ENCODE assay signal across 25 cellular contexts in the genomic region with DNA sequence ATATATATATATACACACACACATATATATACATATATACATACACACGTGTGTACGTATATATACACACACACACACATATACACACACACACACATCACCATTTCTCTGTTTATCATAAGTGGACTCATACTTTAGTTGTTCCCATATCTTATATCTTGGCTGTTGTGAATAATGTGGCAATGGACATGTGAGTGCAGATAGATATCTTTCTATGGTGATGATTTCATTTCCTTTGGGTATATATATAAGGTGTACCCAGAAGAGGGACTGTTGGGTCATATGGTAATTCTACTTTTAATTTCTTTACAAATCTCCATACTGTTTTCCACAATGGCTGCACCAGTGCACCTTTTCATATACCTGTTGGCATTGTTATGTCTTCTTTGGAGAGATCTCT.
"Had no signal": no experiment of that assay in that cellular context is flagged by ENCODE, and none has a peak within 500 bp of the region (broad histone marks: within the 10 kb centered on the region; RNA-seq: fewer than 3 reads in every experiment).

No MANE protein-coding gene starts in this region.

- H3K27me3 ChIP-seq: colonic mucosa, esophagus muscularis mucosa, foreskin keratinocyte, heart right ventricle, left lung had no signal

- H3K36me3 Mint-ChIP-seq: naive B cell; naive thymus-derived CD8-positive, alpha-beta T cell had no signal

- DNase-seq: colonic mucosa; cortex of kidney; effector CD8-positive, alpha-beta T cell; effector memory CD8-positive, alpha-beta T cell; endodermal cell; foreskin keratinocyte; glutamatergic neuron; head of caudate nucleus; heart right ventricle; hippocampal formation; left cardiac atrium; left lung; left ventricle myocardium superior; lower lobe of right lung; mesenchymal stem cell; mucosa of descending colon; naive B cell; naive thymus-derived CD8-positive, alpha-beta T cell had no signal

- H3K9me3 ChIP-seq: colonic mucosa, esophagus muscularis mucosa, heart right ventricle, left lung, lower lobe of right lung, mucosa of descending colon had no signal

- H3K36me3 ChIP-seq: colonic mucosa, esophagus muscularis mucosa, heart right ventricle, left lung, lower lobe of right lung had no signal

- H3K27ac ChIP-seq: colonic mucosa, esophagus muscularis mucosa, foreskin keratinocyte, heart right ventricle, left lung, lower lobe of right lung had no signal

- H3K4me3 Mint-ChIP-seq: dendritic cell treated with granulocyte-macrophage colony-stimulating factor and Interleukin-4, amounts not matched to agents 40 ng/mL and 50 ng/mL, for 4 days; effector memory CD8-positive, alpha-beta T cell; endodermal cell; mesothelial cell of epicardium; naive B cell; naive thymus-derived CD8-positive, alpha-beta T cell had no signal

- FAIRE-seq: endometrium, frontal cortex, islet of Langerhans, keratinocyte had no signal

- H3K4me1 Mint-ChIP-seq: naive B cell; naive thymus-derived CD8-positive, alpha-beta T cell had no signal

- H3K27me3 Mint-ChIP-seq: dendritic cell treated with granulocyte-macrophage colony-stimulating factor and Interleukin-4, amounts not matched to agents 40 ng/mL and 50 ng/mL, for 4 days; effector memory CD8-positive, alpha-beta T cell; naive B cell; naive thymus-derived CD8-positive, alpha-beta T cell had no signal

- H3K9me3 Mint-ChIP-seq: dendritic cell treated with granulocyte-macrophage colony-stimulating factor and Interleukin-4, amounts not matched to agents 40 ng/mL and 50 ng/mL, for 4 days; effector memory CD8-positive, alpha-beta T cell; endodermal cell; mesothelial cell of epicardium; naive B cell; naive thymus-derived CD8-positive, alpha-beta T cell had no signal

- ATAC-seq: effector memory CD8-positive, alpha-beta T cell; foreskin keratinocyte; heart right ventricle; left cardiac atrium; left lung; left ventricle myocardium superior; lower lobe of right lung; mucosa of descending colon; naive thymus-derived CD8-positive, alpha-beta T cell had no signal

- H3K4me3 ChIP-seq: colonic mucosa, esophagus muscularis mucosa, heart right ventricle, left lung, lower lobe of right lung, mucosa of descending colon had no signal

- H3K4me1 ChIP-seq: colonic mucosa, left lung, lower lobe of right lung had no signal

- H3K27ac Mint-ChIP-seq: dendritic cell treated with granulocyte-macrophage colony-stimulating factor and Interleukin-4, amounts not matched to agents 40 ng/mL and 50 ng/mL, for 4 days; effector memory CD8-positive, alpha-beta T cell; endodermal cell; mesothelial cell of epicardium; naive B cell; naive thymus-derived CD8-positive, alpha-beta T cell had no signal
